1 cellular context compared by ENCODE assay signal in genomic region chr1:9942939-9943807, GRCh38.
TF ChIP-seq lines count a peak whose summit lies in the region.

LZIC (minus strand) TSS chr1:9943391; CDS start chr1:9936619, 6,772 bp downstream.
NMNAT1 (plus strand) TSS chr1:9943475; CDS start chr1:9972074, 28,599 bp downstream.

TF ChIP-seq in K562, 482 proteins besides CTCF, POLR2A, EP300 and RAD21 (continued from another document and continues in another):
- TF ChIP-seq GABPA (tag; conservative IDR thresholded peaks at IDR 0.05; ENCODE audit: low read depth): peak; percentile 100
- peak in 1 of 2 experiments; percentile 97; a peak in 2 of 4 replicates for TF ChIP-seq BCLAF1 (IDR thresholded peaks at IDR 0.05; ENCODE audit: borderline replicate concordance in 1 of 2, control insufficient read depth in 1 of 2, low read depth in 2 of 2, low read length in 1 of 2)
- 0 out of 2 replicates have a peak, but pooled peaks have one; percentile 95 for TF ChIP-seq NR1H2 (CRISPR knock-in tag; IDR thresholded peaks at IDR 0.05)
- TF ChIP-seq, protein P1, sequence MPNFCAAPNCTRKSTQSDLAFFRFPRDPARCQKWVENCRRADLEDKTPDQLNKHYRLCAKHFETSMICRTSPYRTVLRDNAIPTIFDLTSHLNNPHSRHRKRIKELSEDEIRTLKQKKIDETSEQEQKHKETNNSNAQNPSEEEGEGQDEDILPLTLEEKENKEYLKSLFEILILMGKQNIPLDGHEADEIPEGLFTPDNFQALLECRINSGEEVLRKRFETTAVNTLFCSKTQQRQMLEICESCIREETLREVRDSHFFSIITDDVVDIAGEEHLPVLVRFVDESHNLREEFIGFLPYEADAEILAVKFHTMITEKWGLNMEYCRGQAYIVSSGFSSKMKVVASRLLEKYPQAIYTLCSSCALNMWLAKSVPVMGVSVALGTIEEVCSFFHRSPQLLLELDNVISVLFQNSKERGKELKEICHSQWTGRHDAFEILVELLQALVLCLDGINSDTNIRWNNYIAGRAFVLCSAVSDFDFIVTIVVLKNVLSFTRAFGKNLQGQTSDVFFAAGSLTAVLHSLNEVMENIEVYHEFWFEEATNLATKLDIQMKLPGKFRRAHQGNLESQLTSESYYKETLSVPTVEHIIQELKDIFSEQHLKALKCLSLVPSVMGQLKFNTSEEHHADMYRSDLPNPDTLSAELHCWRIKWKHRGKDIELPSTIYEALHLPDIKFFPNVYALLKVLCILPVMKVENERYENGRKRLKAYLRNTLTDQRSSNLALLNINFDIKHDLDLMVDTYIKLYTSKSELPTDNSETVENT (CRISPR knock-in tag; IDR thresholded peaks at IDR 0.05): peak; percentile 91
- TF ChIP-seq ZNF165 (CRISPR knock-in tag; IDR thresholded peaks at IDR 0.05; ENCODE audit: borderline replicate concordance): peak; percentile 34; the same call in 1 of the 2 replicates
- TF ChIP-seq USF2 (CRISPR knock-in tag; IDR thresholded peaks at IDR 0.05): peak; percentile 16; the same call in 1 of the 2 replicates
- no peak for TF ChIP-seq TFAM (CRISPR knock-in tag; conservative IDR thresholded peaks at IDR 0.05)
- TF ChIP-seq, protein P2, sequence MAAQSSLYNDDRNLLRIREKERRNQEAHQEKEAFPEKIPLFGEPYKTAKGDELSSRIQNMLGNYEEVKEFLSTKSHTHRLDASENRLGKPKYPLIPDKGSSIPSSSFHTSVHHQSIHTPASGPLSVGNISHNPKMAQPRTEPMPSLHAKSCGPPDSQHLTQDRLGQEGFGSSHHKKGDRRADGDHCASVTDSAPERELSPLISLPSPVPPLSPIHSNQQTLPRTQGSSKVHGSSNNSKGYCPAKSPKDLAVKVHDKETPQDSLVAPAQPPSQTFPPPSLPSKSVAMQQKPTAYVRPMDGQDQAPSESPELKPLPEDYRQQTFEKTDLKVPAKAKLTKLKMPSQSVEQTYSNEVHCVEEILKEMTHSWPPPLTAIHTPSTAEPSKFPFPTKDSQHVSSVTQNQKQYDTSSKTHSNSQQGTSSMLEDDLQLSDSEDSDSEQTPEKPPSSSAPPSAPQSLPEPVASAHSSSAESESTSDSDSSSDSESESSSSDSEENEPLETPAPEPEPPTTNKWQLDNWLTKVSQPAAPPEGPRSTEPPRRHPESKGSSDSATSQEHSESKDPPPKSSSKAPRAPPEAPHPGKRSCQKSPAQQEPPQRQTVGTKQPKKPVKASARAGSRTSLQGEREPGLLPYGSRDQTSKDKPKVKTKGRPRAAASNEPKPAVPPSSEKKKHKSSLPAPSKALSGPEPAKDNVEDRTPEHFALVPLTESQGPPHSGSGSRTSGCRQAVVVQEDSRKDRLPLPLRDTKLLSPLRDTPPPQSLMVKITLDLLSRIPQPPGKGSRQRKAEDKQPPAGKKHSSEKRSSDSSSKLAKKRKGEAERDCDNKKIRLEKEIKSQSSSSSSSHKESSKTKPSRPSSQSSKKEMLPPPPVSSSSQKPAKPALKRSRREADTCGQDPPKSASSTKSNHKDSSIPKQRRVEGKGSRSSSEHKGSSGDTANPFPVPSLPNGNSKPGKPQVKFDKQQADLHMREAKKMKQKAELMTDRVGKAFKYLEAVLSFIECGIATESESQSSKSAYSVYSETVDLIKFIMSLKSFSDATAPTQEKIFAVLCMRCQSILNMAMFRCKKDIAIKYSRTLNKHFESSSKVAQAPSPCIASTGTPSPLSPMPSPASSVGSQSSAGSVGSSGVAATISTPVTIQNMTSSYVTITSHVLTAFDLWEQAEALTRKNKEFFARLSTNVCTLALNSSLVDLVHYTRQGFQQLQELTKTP (IDR thresholded peaks at IDR 0.05; ENCODE audit: low read depth in 1 of 2, partially characterized antibody in 2 of 2): peak in 1 of 2 experiments; percentile 73
- TF ChIP-seq POLR2H (tag; IDR thresholded peaks at IDR 0.05; ENCODE audit: low read depth): peak; percentile 95
- peak; percentile 49 for TF ChIP-seq ATF1 (CRISPR knock-in tag; IDR thresholded peaks at IDR 0.05)
- peak; percentile 97 for TF ChIP-seq ATF1 (tag; IDR thresholded peaks at IDR 0.05)
- TF ChIP-seq SREBF1 (IDR thresholded peaks at IDR 0.05; ENCODE audit: borderline replicate concordance, low read depth, low read length): peak; percentile 53; the same call in 1 of the 2 replicates
- no peak; the same call in 1 of the 2 replicates for TF ChIP-seq MTA1 (IDR thresholded peaks at IDR 0.05; ENCODE audit: borderline replicate concordance)
- peak in 1 of 2 experiments; percentile 66; a peak in 1 of 4 replicates for TF ChIP-seq CSDE1 (IDR thresholded peaks at IDR 0.05)
- no peak for TF ChIP-seq ZNF354B (CRISPR knock-in tag; IDR thresholded peaks at IDR 0.05)
- TF ChIP-seq PHB (CRISPR knock-in tag; IDR thresholded peaks at IDR 0.05): peak; percentile 80; the same call in 1 of the 2 replicates
- peak; percentile 62 for TF ChIP-seq MXD1 (CRISPR knock-in tag; IDR thresholded peaks at IDR 0.05; ENCODE audit: borderline replicate concordance, poor library complexity, severe bottlenecking)
- peak; percentile 94 for TF ChIP-seq KDM2B (CRISPR knock-in tag; IDR thresholded peaks at IDR 0.05)
- 0 out of 2 replicates have a peak, but pooled peaks have one; percentile 22 for TF ChIP-seq ZSCAN32 (CRISPR knock-in tag; IDR thresholded peaks at IDR 0.05)
- no peak for TF ChIP-seq ZNF586 (CRISPR knock-in tag; conservative IDR thresholded peaks at IDR 0.05)
- TF ChIP-seq SAFB (IDR thresholded peaks at IDR 0.05; ENCODE audit: borderline replicate concordance, low read depth, low read length): 0 out of 2 replicates have a peak, but pooled peaks have one; percentile 40
- peak; percentile 78 for TF ChIP-seq U2AF1 (optimal IDR thresholded peaks at IDR 0.05; ENCODE audit: low read depth, low read length)
- TF ChIP-seq HCFC1 (IDR thresholded peaks at IDR 0.05; ENCODE audit: low read depth, low read length): peak; percentile 91
- no peak for TF ChIP-seq ZBTB8A (IDR thresholded peaks at IDR 0.05; ENCODE audit: partially characterized antibody)
- peak; percentile 75 for TF ChIP-seq ETS2 (tag; IDR thresholded peaks at IDR 0.05; ENCODE audit: borderline replicate concordance, poor library complexity, severe bottlenecking)
- TF ChIP-seq ZBED1 (IDR thresholded peaks at IDR 0.05): peak; percentile 91
- peak; percentile 99 for TF ChIP-seq ZEB2 (IDR thresholded peaks at IDR 0.05)
- no peak for TF ChIP-seq HES1 (IDR thresholded peaks at IDR 0.05; ENCODE audit: low read depth)
- TF ChIP-seq, protein P3, sequence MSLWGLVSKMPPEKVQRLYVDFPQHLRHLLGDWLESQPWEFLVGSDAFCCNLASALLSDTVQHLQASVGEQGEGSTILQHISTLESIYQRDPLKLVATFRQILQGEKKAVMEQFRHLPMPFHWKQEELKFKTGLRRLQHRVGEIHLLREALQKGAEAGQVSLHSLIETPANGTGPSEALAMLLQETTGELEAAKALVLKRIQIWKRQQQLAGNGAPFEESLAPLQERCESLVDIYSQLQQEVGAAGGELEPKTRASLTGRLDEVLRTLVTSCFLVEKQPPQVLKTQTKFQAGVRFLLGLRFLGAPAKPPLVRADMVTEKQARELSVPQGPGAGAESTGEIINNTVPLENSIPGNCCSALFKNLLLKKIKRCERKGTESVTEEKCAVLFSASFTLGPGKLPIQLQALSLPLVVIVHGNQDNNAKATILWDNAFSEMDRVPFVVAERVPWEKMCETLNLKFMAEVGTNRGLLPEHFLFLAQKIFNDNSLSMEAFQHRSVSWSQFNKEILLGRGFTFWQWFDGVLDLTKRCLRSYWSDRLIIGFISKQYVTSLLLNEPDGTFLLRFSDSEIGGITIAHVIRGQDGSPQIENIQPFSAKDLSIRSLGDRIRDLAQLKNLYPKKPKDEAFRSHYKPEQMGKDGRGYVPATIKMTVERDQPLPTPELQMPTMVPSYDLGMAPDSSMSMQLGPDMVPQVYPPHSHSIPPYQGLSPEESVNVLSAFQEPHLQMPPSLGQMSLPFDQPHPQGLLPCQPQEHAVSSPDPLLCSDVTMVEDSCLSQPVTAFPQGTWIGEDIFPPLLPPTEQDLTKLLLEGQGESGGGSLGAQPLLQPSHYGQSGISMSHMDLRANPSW (CRISPR knock-in tag; IDR thresholded peaks at IDR 0.05): no peak
- TF ChIP-seq LCOR (CRISPR knock-in tag; IDR thresholded peaks at IDR 0.05): peak; percentile 94
- TF ChIP-seq NFYB (IDR thresholded peaks at IDR 0.05; ENCODE audit: extremely low read depth, insufficient read length): peak; percentile 74
- TF ChIP-seq SIN3A (IDR thresholded peaks at IDR 0.05; ENCODE audit: borderline replicate concordance in 2 of 2, control insufficient read depth in 1 of 2, low read depth in 2 of 2, low read length in 2 of 2): peak; percentile 72 to 94; a peak in 3 of 4 replicates
- TF ChIP-seq, protein P4, sequence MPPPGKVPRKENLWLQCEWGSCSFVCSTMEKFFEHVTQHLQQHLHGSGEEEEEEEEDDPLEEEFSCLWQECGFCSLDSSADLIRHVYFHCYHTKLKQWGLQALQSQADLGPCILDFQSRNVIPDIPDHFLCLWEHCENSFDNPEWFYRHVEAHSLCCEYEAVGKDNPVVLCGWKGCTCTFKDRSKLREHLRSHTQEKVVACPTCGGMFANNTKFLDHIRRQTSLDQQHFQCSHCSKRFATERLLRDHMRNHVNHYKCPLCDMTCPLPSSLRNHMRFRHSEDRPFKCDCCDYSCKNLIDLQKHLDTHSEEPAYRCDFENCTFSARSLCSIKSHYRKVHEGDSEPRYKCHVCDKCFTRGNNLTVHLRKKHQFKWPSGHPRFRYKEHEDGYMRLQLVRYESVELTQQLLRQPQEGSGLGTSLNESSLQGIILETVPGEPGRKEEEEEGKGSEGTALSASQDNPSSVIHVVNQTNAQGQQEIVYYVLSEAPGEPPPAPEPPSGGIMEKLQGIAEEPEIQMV (tag; conservative IDR thresholded peaks at IDR 0.05; ENCODE audit: low read depth): peak; percentile 84; the same call in 1 of the 2 replicates
- peak; percentile 97 for TF ChIP-seq CXXC5 (CRISPR knock-in tag; IDR thresholded peaks at IDR 0.05)
- peak; percentile 91 for TF ChIP-seq FIP1L1 (IDR thresholded peaks at IDR 0.05; ENCODE audit: low read depth, low read length, poor library complexity, severe bottlenecking)
- TF ChIP-seq, protein P5, sequence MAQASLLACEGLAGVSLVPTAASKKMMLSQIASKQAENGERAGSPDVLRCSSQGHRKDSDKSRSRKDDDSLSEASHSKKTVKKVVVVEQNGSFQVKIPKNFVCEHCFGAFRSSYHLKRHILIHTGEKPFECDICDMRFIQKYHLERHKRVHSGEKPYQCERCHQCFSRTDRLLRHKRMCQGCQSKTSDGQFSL (CRISPR knock-in tag; IDR thresholded peaks at IDR 0.05): peak; percentile 54; the same call in 1 of the 2 replicates
- TF ChIP-seq, protein P5 (tag; IDR thresholded peaks at IDR 0.05): no peak
- TF ChIP-seq, protein P6, sequence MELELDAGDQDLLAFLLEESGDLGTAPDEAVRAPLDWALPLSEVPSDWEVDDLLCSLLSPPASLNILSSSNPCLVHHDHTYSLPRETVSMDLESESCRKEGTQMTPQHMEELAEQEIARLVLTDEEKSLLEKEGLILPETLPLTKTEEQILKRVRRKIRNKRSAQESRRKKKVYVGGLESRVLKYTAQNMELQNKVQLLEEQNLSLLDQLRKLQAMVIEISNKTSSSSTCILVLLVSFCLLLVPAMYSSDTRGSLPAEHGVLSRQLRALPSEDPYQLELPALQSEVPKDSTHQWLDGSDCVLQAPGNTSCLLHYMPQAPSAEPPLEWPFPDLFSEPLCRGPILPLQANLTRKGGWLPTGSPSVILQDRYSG (tag; conservative IDR thresholded peaks at IDR 0.05; ENCODE audit: low read depth): 0 out of 2 replicates have a peak, but pooled peaks have one; percentile 48
- TF ChIP-seq NR2F6 (CRISPR knock-in tag; IDR thresholded peaks at IDR 0.05): no peak
- TF ChIP-seq POLR2B (IDR thresholded peaks at IDR 0.05; ENCODE audit: low read depth, partially characterized antibody): peak; percentile 96
- 0 out of 2 replicates have a peak, but pooled peaks have one; percentile 42 for TF ChIP-seq NFATC3 (IDR thresholded peaks at IDR 0.05)
- TF ChIP-seq ESRRA (IDR thresholded peaks at IDR 0.05; ENCODE audit: borderline replicate concordance, low read depth): peak; percentile 99
- peak; percentile 32; the same call in 1 of the 2 replicates for TF ChIP-seq ELF1 (tag; IDR thresholded peaks at IDR 0.05)
- TF ChIP-seq MAFF (IDR thresholded peaks at IDR 0.05; ENCODE audit: low read length): 0 out of 2 replicates have a peak, but pooled peaks have one; percentile 2
- TF ChIP-seq OTX1 (CRISPR knock-in tag; IDR thresholded peaks at IDR 0.05): peak; percentile 5; the same call in 1 of the 2 replicates
- peak; percentile 38; the same call in 1 of the 2 replicates for TF ChIP-seq BRD4 (IDR thresholded peaks at IDR 0.05)
- no peak for TF ChIP-seq ZNF561 (CRISPR knock-in tag; conservative IDR thresholded peaks at IDR 0.05)
